Comparison of ENCODE assay signal across 8 cellular contexts in genomic region chr14:36604757-36605505, GRCh38. TPM values are rescaled to one million over a fixed set of nuclear protein-coding genes. Genes with fewer than 3 reads are reported as not detected.
DNase-seq lines count a peak whose midpoint lies in the region; ATAC-seq lines count a peak whose summit lies in the region.

No MANE protein-coding gene starts in this region.

- ATAC-seq in HG03558 (IDR thresholded peaks at IDR 0.05; ENCODE audit: extremely low read depth, unreplicated experiment) (peak; percentile 78), HG02571 (IDR thresholded peaks at IDR 0.05; ENCODE audit: unreplicated experiment) (no peak)

- DNase-seq in D341Med (ENCODE audit: low spot score) (peak; percentile 66), GM19240 (ENCODE audit: insufficient read length, low spot score) (peak; percentile 24), NCI-H345 (lab: John Stamatoyannopoulos, UW) (peak; percentile 86), globus pallidus (ENCODE audit: low spot score) (peak; percentile 73), renal cortical epithelial cell (ENCODE audit: low read depth) (peak; percentile 74)
- DNase-seq in activated CD4-positive, alpha-beta T cell treated with anti-CD3 and anti-CD28 coated beads, Interleukin-2, amount 50 U/mL, for 48 hours: peak; percentile 25 to 44

RNA-seq across cellular contexts. Expression of gene NKX2-8, which starts 22.5 kb away (rescaled TPM):
- not detected in 2 replicates for total RNA-seq in renal cortical epithelial cell

RNA-seq across cellular contexts. Expression of gene PAX9, which starts 56.7 kb away (rescaled TPM):
- under 0.01 TPM in 1 of 2 replicates, not detected in the other for total RNA-seq in renal cortical epithelial cell

Comparison
In these comparisons a context has a peak if more than half of its experiments do, and no peak if none do; other contexts are left out.
1. DNase-seq: peak in every context shown above with its lines; median percentile 86 in NCI-H345; 74 in renal cortical epithelial cell; 73 in globus pallidus; 66 in D341Med; 34 in activated CD4-positive, alpha-beta T cell treated with anti-CD3 and anti-CD28 coated beads, Interleukin-2, amount 50 U/mL, for 48 hours; 24 in GM19240.